In genomic region chr1:778451-779278, GRCh38 we compare ENCODE assay signal across 8 cellular contexts.
DNase-seq lines count a peak whose midpoint lies in the region; ATAC-seq and TF ChIP-seq lines count a peak whose summit lies in the region.
"Not testable (repeated sequence)": the region's sequence is repeated elsewhere in the genome, so short reads cannot be mapped to it uniquely, and the experiment has no call there.

No MANE protein-coding gene starts in this region.

- peak overlapping the region; percentile 78 for H3K9ac ChIP-seq in BLaER1

- H3K4me1 ChIP-seq in BLaER1, result peaks cover 20% of the 10 kb centered on the region
- not testable (repeated sequence) for H3K4me1 ChIP-seq in RWPE2 (ENCODE audit: insufficient read depth, poor library complexity, severe bottlenecking)

- H3K27me3 ChIP-seq in BLaER1; RWPE2 (ENCODE audit: insufficient read depth, poor library complexity, severe bottlenecking): not testable (repeated sequence)

- H3K27ac ChIP-seq in BLaER1 (peak overlapping the region; percentile 81), RWPE2 (ENCODE audit: poor library complexity, severe bottlenecking) (peak overlapping the region; percentile 57)

- ATAC-seq in HG03097 (IDR thresholded peaks at IDR 0.05; ENCODE audit: low FRiP score, unreplicated experiment) (peak; percentile 100), RWPE2 (ENCODE audit: low read depth) (peak; percentile 99)

- H3K36me3 ChIP-seq in BLaER1; RWPE2 (ENCODE audit: low read depth): not testable (repeated sequence)

- H4K20me1 ChIP-seq in BLaER1, result not testable (repeated sequence)

- DNase-seq in GM19238 (ENCODE audit: insufficient read length, low spot score) (peak; percentile 87), RWPE2 (ENCODE audit: low spot score) (peak; percentile 99), fibroblast of mammary gland (ENCODE audit: low read depth) (peak; percentile 99), mucosa of gallbladder (ENCODE audit: low spot score) (peak; percentile 100)
- DNase-seq in activated naive CD4-positive, alpha-beta T cell treated with Interleukin-2 at 50 U/mL for 16 hours, result peak; percentile 99
- DNase-seq in stimulated activated CD4-positive, alpha-beta T cell treated with anti-CD3 and anti-CD28 coated beads, TNF-alpha, amount 100 ng/mL, for 4 hours (ENCODE audit: low read depth in 3 of 3), result peak; percentile 94 to 97 (median 97)

- not testable (repeated sequence) for H3K9me3 ChIP-seq in BLaER1; RWPE2 (ENCODE audit: severe bottlenecking)

- TF ChIP-seq CTCF in RWPE2 (IDR thresholded peaks at IDR 0.05; ENCODE audit: poor library complexity, severe bottlenecking), result peak; percentile 47
- TF ChIP-seq CTCF in fibroblast of mammary gland (conservative IDR thresholded peaks at IDR 0.05; ENCODE audit: control insufficient read depth, insufficient read depth, low read depth, low read length), result not testable (repeated sequence)

- peak overlapping the region; percentile 74 for H3K4me3 ChIP-seq in BLaER1
- peak overlapping the region; percentile 74 for H3K4me3 ChIP-seq in RWPE2 (ENCODE audit: severe bottlenecking)
- peak overlapping the region; percentile 69 for H3K4me3 ChIP-seq in fibroblast of mammary gland (ENCODE audit: control insufficient read depth, low read depth, low read length)

- peak overlapping the region; percentile 79 for H3K4me2 ChIP-seq in BLaER1

Comparison
In these comparisons a context has a peak if more than half of its experiments do, and no peak if none do; other contexts are left out.
1. Peak in every context shown above with its lines: DNase-seq, ATAC-seq, H3K4me3 ChIP-seq and H3K27ac ChIP-seq.